In the genomic region with DNA sequence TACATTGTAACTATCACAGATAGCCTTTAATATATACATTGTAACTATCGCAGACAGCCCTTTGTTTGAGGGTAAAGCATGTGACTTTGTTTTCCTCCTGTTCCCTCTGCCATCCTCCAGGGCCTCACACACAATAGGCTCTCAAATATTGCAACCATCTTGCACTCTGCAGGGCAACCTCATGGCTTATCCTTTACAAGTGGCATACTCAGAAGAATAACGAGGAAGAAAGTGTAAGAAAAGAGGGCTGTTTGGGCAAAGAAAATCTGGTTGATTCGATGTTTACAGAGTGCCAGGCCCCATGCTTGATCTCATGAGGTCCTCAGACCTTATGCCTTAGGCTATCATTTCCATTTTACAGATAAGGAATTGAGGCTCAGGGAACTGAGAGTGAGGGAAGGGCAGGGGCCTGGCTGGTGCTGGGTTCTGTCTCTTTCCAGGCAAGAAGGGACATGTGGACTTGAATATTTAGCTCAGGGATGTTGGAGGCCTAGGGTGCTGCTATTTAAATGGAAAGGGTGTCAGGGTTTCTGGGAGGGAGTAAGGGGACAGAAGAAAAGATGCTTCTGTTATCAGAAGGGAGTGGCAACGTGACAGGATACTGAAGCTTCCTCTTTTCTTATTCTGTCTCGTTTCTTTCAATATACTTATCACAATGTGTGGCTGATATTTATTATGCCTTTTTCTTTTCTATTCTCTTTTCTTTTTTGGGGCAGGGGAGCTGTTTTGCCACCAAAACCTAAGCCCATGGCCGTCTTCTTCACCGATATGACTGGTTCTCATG, we compare ENCODE assay signal across 8 cellular contexts. TPM values are rescaled to one million over a fixed set of nuclear protein-coding genes. Genes with fewer than 3 reads are reported as not detected.
DNase-seq lines count a peak whose midpoint lies in the region; ATAC-seq and TF ChIP-seq lines count a peak whose summit lies in the region.

No MANE protein-coding gene starts in this region.

- 30% methylated on average over 7 of the region's 7 CpGs for WGBS in lower leg skin, 2 donors

- TF ChIP-seq CTCF in DOHH2 (IDR thresholded peaks at IDR 0.05; ENCODE audit: low read depth, low read length, poor library complexity, severe bottlenecking) (no peak), coronary artery (IDR thresholded peaks at IDR 0.05) (no peak), lower leg skin (IDR thresholded peaks at IDR 0.05) (no peak)

- peak overlapping the region; percentile 68 for H3K4me2 ChIP-seq in DOHH2 (ENCODE audit: low read length)

- ATAC-seq in HG03196 (IDR thresholded peaks at IDR 0.05; ENCODE audit: unreplicated experiment): no peak

- H2AFZ ChIP-seq in neuron (ENCODE audit: low read depth, low read length): peak overlapping the region; percentile 35

- H3K4me3 ChIP-seq in DOHH2 (ENCODE audit: low read length): peak overlapping the region; percentile 96
- H3K4me3 ChIP-seq in coronary artery: peak overlapping the region; percentile 89
- peak overlapping the region; percentile 76 for H3K4me3 ChIP-seq in neuron (ENCODE audit: low read length)
- no peak overlapping the region for H3K4me3 ChIP-seq in lower leg skin (ENCODE audit: low read depth, poor library complexity, severe bottlenecking)

- intact Hi-C loops in lower leg skin (cut with DNase I; ENCODE audit: low total_unique reads): no loop called here

- H3K79me2 ChIP-seq in DOHH2 (ENCODE audit: control insufficient read depth, low read length): peaks cover 61% of the 10 kb centered on the region

- H3K4me1 ChIP-seq in DOHH2 (ENCODE audit: control insufficient read depth, low read length): peaks cover 28% of the 10 kb centered on the region
- peaks cover 18% of the 10 kb centered on the region for H3K4me1 ChIP-seq in neuron (ENCODE audit: insufficient read depth, low read length)

- peaks cover 6% of the 10 kb centered on the region for H3F3A ChIP-seq in DOHH2 (ENCODE audit: control insufficient read depth, insufficient read depth)

- TF ChIP-seq POLR2A in lower leg skin (IDR thresholded peaks at IDR 0.05): no peak

- H3K27me3 ChIP-seq in DOHH2 (ENCODE audit: control insufficient read depth, low read length) (no peaks in the 10 kb centered on the region), neuron (ENCODE audit: insufficient read depth, low read length) (no peaks in the 10 kb centered on the region)

- peaks cover 10% of the 10 kb centered on the region for H3K36me3 ChIP-seq in DOHH2 (ENCODE audit: control insufficient read depth, low read length)
- H3K36me3 ChIP-seq in neuron (ENCODE audit: insufficient read depth, low read length): no peaks in the 10 kb centered on the region

- H3K9me2 ChIP-seq in DOHH2 (replicated peaks; ENCODE audit: control insufficient read depth, low read length): no peaks in the 10 kb centered on the region

- H3K27ac ChIP-seq in DOHH2 (ENCODE audit: low read depth, low read length): peak overlapping the region; percentile 66
- H3K27ac ChIP-seq in coronary artery: no peak overlapping the region

- peaks cover 4% of the 10 kb centered on the region; the same call in 1 of the 2 replicates for H4K20me1 ChIP-seq in DOHH2 (ENCODE audit: control insufficient read depth, insufficient read depth, low read depth, low read length)

- H3K9me3 ChIP-seq in DOHH2 (ENCODE audit: control insufficient read depth, insufficient read depth, low read length) (no peaks in the 10 kb centered on the region), neuron (ENCODE audit: low read length) (no peaks in the 10 kb centered on the region)

- DNase-seq in NAMALWA (ENCODE audit: low spot score) (peak; percentile 43), coronary artery (ENCODE audit: low spot score) (no peak), NCI-H510A treated with DMSO at 0.1 percent for 48 hours (lab: John Stamatoyannopoulos, UW) (no peak), NCI-H748 (lab: John Stamatoyannopoulos, UW; ENCODE audit: unreplicated experiment) (no peak), lower leg skin (ENCODE audit: low spot score in 2 of 2) (no peak)

RNA-seq across cellular contexts. Expression of gene SAMM50, which starts 1.1 kb away (rescaled TPM):
- 10 to 100 TPM; 23.2 to 36.0 (median 32.3) TPM for total RNA-seq in lower leg skin

RNA-seq across cellular contexts. Expression of gene PNPLA3, which starts 30.6 kb away (rescaled TPM):
- total RNA-seq in lower leg skin: 10 to 100 TPM; 14.0 to 22.9 (median 20.4) TPM
